ENCODE assay signal across 1 cellular context in the genomic region with DNA sequence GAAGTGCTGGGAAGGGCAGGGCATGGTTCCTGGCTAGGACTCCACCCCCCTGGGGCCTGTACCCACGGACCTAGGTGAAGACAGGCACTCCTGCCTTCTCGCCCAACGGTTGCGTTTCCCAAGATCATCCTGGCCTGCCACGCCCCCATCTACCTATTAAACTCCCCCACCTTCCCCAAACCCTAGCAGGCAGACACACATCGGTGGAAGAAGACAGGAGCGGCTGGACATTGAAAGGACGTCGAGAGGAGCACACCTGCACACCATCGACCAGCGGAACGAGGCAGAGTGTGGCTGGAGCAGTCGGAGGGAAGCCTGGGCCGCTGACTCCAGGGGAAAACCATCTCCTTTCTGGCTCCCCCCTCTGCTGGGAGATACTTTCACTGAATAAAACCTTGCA.
TF ChIP-seq lines count a peak whose summit lies in the region.

No MANE protein-coding gene starts in this region.

TF ChIP-seq in SK-N-SH, 30 proteins besides CTCF, POLR2A, EP300 and RAD21:
- TF ChIP-seq SIN3A (IDR thresholded peaks at IDR 0.05; ENCODE audit: borderline replicate concordance, low read depth, low read length), result no peak
- no peak for TF ChIP-seq RFX5 (IDR thresholded peaks at IDR 0.05; ENCODE audit: low read length)
- no peak for TF ChIP-seq RCOR1 (IDR thresholded peaks at IDR 0.05; ENCODE audit: low read length)
